Comparison of ENCODE assay signal across 24 cellular contexts in the genomic region with DNA sequence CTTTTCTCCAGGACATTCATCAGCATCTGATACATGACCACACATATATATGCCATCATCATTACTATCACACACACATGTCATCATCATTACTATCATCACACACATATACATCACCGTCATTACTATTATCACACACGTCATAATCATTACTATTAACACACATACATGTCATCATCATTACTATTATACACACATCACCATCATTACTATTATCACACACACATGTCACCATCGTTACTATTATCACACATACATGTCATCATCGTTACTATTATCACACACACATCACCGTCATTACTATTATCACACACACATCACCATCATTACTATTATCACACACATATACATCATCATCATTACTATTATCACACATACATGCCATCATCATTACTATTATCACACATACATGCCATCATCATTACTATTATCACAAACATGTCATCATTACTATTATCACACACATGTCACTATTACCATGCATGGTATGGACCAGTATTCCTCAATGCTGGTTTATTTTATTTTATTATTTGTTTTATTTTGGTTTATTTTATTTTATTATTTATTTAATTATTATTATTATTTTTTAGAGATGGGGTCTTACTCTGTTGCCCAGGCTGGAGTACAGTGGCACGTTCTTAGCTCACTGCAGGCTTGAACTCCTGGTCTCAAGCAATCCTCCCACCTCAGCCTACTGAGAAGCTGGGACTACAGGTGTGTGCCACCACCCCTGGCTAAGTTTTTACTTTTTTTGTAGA.
"Had no signal": no experiment of that assay in that cellular context is flagged by ENCODE, and none has a peak within 500 bp of the region (broad histone marks: within the 10 kb centered on the region; RNA-seq: fewer than 3 reads in every experiment).

No MANE protein-coding gene starts in this region.

- FAIRE-seq: TTC549 had no signal

- H3K9me3 ChIP-seq: ascending aorta, SJCRH30 had no signal

- H3K4me1 ChIP-seq: ascending aorta, SJCRH30 had no signal

- H3K36me3 ChIP-seq: ascending aorta, SJCRH30 had no signal

- H3K27ac ChIP-seq: ascending aorta, SJCRH30, SK-N-MC had no signal

- H3K27me3 ChIP-seq: ascending aorta, SJCRH30 had no signal

- H3K4me3 ChIP-seq: ascending aorta, SJCRH30, SK-N-MC had no signal

- DNase-seq: activated CD4-positive, alpha-beta T cell treated with anti-CD3 and anti-CD28 coated beads for 36 hours; activated CD4-positive, alpha-beta T cell treated with anti-CD3 and anti-CD28 coated beads, Interleukin-2, amount 10 ng/mL, durations not matched to agents 7 days and 5 days; activated CD4-positive, alpha-beta T cell treated with anti-CD3 and anti-CD28 coated beads, Interleukin-2, amount 50 U/mL, for 48 hours; activated CD8-positive, alpha-beta T cell treated with anti-CD3 and anti-CD28 coated beads, Interleukin-2, amount 10 ng/mL, durations not matched to agents 7 days and 5 days; activated gamma-delta T cell; activated naive CD4-positive, alpha-beta T cell treated with Interleukin-2 at 50 U/mL for 16 hours; activated naive CD8-positive, alpha-beta T cell treated with anti-CD3 and anti-CD28 coated beads, Interleukin-2, amount 10 ng/mL, durations not matched to agents 7 days and 5 days; activated T-cell treated with anti-CD3 and anti-CD28 coated beads, Interleukin-2, amount 50 U/mL, for 24 hours; amygdala; MM.1S; MV-4-11; NCI-H1092; NCI-H1436 treated with DMSO at 0.1 percent for 48 hours; NCI-H1694 treated with DMSO at 0.1 percent for 48 hours; NCI-H2029; NCI-H345; NCI-H524 treated with DMSO at 0.1 percent for 48 hours; SHP77; SJCRH30 had no signal

- ATAC-seq: activated CD4-positive, alpha-beta T cell treated with anti-CD3 and anti-CD28 coated beads for 36 hours; activated CD4-positive, CD25-positive, alpha-beta regulatory T cell treated with anti-CD3 and anti-CD28 coated beads, Interleukin-2, amount 50 U/mL, for 24 hours; activated CD8-positive, alpha-beta T cell treated with anti-CD3 and anti-CD28 coated beads, Interleukin-2, amount 10 ng/mL, durations not matched to agents 7 days and 5 days; Panc1 had no signal
